18 cellular contexts compared by ENCODE assay signal in genomic region chr2:12424219-12424618, GRCh38.
"Had no signal": no experiment of that assay in that cellular context is flagged by ENCODE, and none has a peak within 500 bp of the region (broad histone marks: within the 10 kb centered on the region; RNA-seq: fewer than 3 reads in every experiment).

No MANE protein-coding gene starts in this region.

- H3K27ac Mint-ChIP-seq: activated B cell treated with CpG ODN at 0.5 μM for 24 hours; activated CD4-positive, alpha-beta T cell treated with anti-CD3 and anti-CD28 coated beads, Interleukin-2, amount 10 ng/mL, durations not matched to agents 7 days and 5 days; activated T-helper 1 cell treated with anti-CD3 and anti-CD28 coated beads, Interleukin-12 subunit alpha, Interleukin-12 subunit beta, Interleukin-2, Interleukin-4 antibody, amounts not matched to agents 30 ng/mL and 10 ng/mL and 1 ng/mL, durations not matched to agents 14 hours and 24 hours and 36 hours; effector memory CD8-positive, alpha-beta T cell; naive thymus-derived CD8-positive, alpha-beta T cell; T-helper 17 cell had no signal

- ATAC-seq: effector memory CD8-positive, alpha-beta T cell; naive thymus-derived CD8-positive, alpha-beta T cell; T-helper 17 cell had no signal

- H3K27ac ChIP-seq: ascending aorta, breast epithelium, epithelial cell of prostate, neutrophil, tibial nerve had no signal

- H3K9me3 ChIP-seq: ascending aorta, breast epithelium, neutrophil, tibial nerve had no signal

- H3K4me1 Mint-ChIP-seq: activated B cell treated with CpG ODN at 0.5 μM for 24 hours had no signal

- H3K36me3 Mint-ChIP-seq: naive thymus-derived CD8-positive, alpha-beta T cell had no signal

- H3K36me3 ChIP-seq: ascending aorta, breast epithelium, neutrophil, tibial nerve had no signal

- DNase-seq: activated B cell treated with CpG ODN at 0.5 μM for 24 hours; activated CD4-positive, alpha-beta T cell treated with anti-CD3 and anti-CD28 coated beads, Interleukin-2, amount 10 ng/mL, durations not matched to agents 7 days and 5 days; activated CD8-positive, alpha-beta memory T cell treated with anti-CD3 and anti-CD28 coated beads for 24 hours; dermis blood vessel endothelial cell; effector memory CD8-positive, alpha-beta T cell; mesenchymal stem cell; naive thymus-derived CD8-positive, alpha-beta T cell; retina; small intestine; stimulated activated CD4-positive, alpha-beta T cell treated with anti-CD3 and anti-CD28 coated beads, Interleukin-4, amount 100 ng/mL, for 24 hours; stimulated activated naive CD4-positive, alpha-beta T cell; T-helper 17 cell had no signal

- H3K4me3 ChIP-seq: ascending aorta, breast epithelium, tibial nerve had no signal

- H3K27me3 ChIP-seq: ascending aorta, breast epithelium, neutrophil, tibial nerve had no signal

- H3K9me3 Mint-ChIP-seq: activated B cell treated with CpG ODN at 0.5 μM for 24 hours; activated T-helper 1 cell treated with anti-CD3 and anti-CD28 coated beads, Interleukin-12 subunit alpha, Interleukin-12 subunit beta, Interleukin-2, Interleukin-4 antibody, amounts not matched to agents 30 ng/mL and 10 ng/mL and 1 ng/mL, durations not matched to agents 14 hours and 24 hours and 36 hours; effector memory CD8-positive, alpha-beta T cell; naive thymus-derived CD8-positive, alpha-beta T cell had no signal

- H3K4me1 ChIP-seq: ascending aorta, breast epithelium had no signal

- H3K4me3 Mint-ChIP-seq: activated B cell treated with CpG ODN at 0.5 μM for 24 hours; activated CD4-positive, alpha-beta T cell treated with anti-CD3 and anti-CD28 coated beads, Interleukin-2, amount 10 ng/mL, durations not matched to agents 7 days and 5 days; activated T-helper 1 cell treated with anti-CD3 and anti-CD28 coated beads, Interleukin-12 subunit alpha, Interleukin-12 subunit beta, Interleukin-2, Interleukin-4 antibody, amounts not matched to agents 30 ng/mL and 10 ng/mL and 1 ng/mL, durations not matched to agents 14 hours and 24 hours and 36 hours; effector memory CD8-positive, alpha-beta T cell; naive thymus-derived CD8-positive, alpha-beta T cell; T-helper 17 cell had no signal

- H3K27me3 Mint-ChIP-seq: activated B cell treated with CpG ODN at 0.5 μM for 24 hours; activated CD4-positive, alpha-beta T cell treated with anti-CD3 and anti-CD28 coated beads, Interleukin-2, amount 10 ng/mL, durations not matched to agents 7 days and 5 days; effector memory CD8-positive, alpha-beta T cell; naive thymus-derived CD8-positive, alpha-beta T cell; T-helper 17 cell had no signal
